In genomic region chr13:60509601-60510386, GRCh38 we compare ENCODE assay signal across 23 cellular contexts.
DNase-seq lines count a peak whose midpoint lies in the region; TF ChIP-seq lines count a peak whose summit lies in the region.
"Had no signal": no experiment of that assay in that cellular context is flagged by ENCODE, and none has a peak within 500 bp of the region (broad histone marks: within the 10 kb centered on the region; RNA-seq: fewer than 3 reads in every experiment).

No MANE protein-coding gene starts in this region.

- WGBS in neuronal stem cell (ENCODE audit: extremely low coverage in 2 of 2, insufficient read length in 2 of 2, insufficient replicate concordance in 1 of 2), 2 donors, result no CpG with 5 or more reads among the region's 3 CpGs

- H2BK12ac ChIP-seq in neuronal stem cell (ENCODE audit: low read length), result no peak overlapping the region

- H2AK5ac ChIP-seq in neuronal stem cell (ENCODE audit: low read depth, low read length), result no peak overlapping the region

- peak; percentile 15 for DNase-seq in GM03348 (ENCODE audit: low spot score)
- peak; percentile 58 for DNase-seq in LNCaP clone FGC (ENCODE audit: low read depth)
- DNase-seq in astrocyte of the spinal cord (ENCODE audit: low read depth, low spot score), result peak; percentile 14
- DNase-seq in kidney glomerular epithelial cell (lab: John Stamatoyannopoulos, UW), result peak; percentile 77
- DNase-seq in middle frontal gyrus (ENCODE audit: extremely low spot score, low spot score), result no peak
- DNase-seq in neuronal stem cell (ENCODE audit: low spot score), result no peak
- no peak for DNase-seq in SJCRH30
- no peak for DNase-seq in D341Med (ENCODE audit: low spot score)
- DNase-seq: activated naive CD4-positive, alpha-beta T cell treated with anti-CD3 and anti-CD28 coated beads for 36 hours; activated T-cell treated with anti-CD3 and anti-CD28 coated beads, Interleukin-2, amount 50 U/mL, for 4 hours; cortex of kidney; EL; hypothalamus; natural killer cell; NCI-H2081; NCI-H748 treated with DMSO at 0.1 percent for 48 hours; pancreas; PC-9; sigmoid colon; stimulated activated CD4-positive, alpha-beta T cell treated with anti-CD3 and anti-CD28 coated beads, Interleukin-1b, Interleukin-23, amount 100 ng/mL, for 48 hours; stimulated activated naive CD8-positive, alpha-beta T cell treated with anti-CD3 and anti-CD28 coated beads, Interleukin-15, Interleukin-2, amounts not matched to agents 100 U/mL and 50 U/mL, for 24 hours; T-helper 9 cell; transverse colon had no signal

- no peak overlapping the region for H3K4me2 ChIP-seq in neuronal stem cell (ENCODE audit: insufficient read depth, low read length, poor library complexity, severe bottlenecking)
- H3K4me2 ChIP-seq: PC-9 had no signal

- no peak overlapping the region for H2BK5ac ChIP-seq in neuronal stem cell (ENCODE audit: low read length)

- H3K4ac ChIP-seq in neuronal stem cell (ENCODE audit: low read length), result no peak overlapping the region

- H3K36me3 ChIP-seq in neuronal stem cell (replicated peaks in 1 of 2; ENCODE audit: control insufficient read depth in 2 of 2, insufficient read depth in 2 of 2, low read length in 2 of 2) (peaks cover 3 to 10% of the 10 kb centered on the region in 2 donors), SJCRH30 (peaks cover 6% of the 10 kb centered on the region; the same call in 1 of the 2 replicates)

- no peaks in the 10 kb centered on the region for H3K79me1 ChIP-seq in neuronal stem cell (ENCODE audit: low read depth, low read length)

- no peak overlapping the region for H2BK120ac ChIP-seq in neuronal stem cell (ENCODE audit: low read depth, low read length)

- H4K8ac ChIP-seq in neuronal stem cell (ENCODE audit: low read depth, low read length), result no peak overlapping the region

- H3K4me1 ChIP-seq in neuronal stem cell (ENCODE audit: control insufficient read depth in 2 of 2, insufficient read depth in 1 of 2, low read depth in 1 of 2, low read length in 2 of 2) (peaks cover 0 to 3% of the 10 kb centered on the region in 2 donors), SJCRH30 (no peaks in the 10 kb centered on the region)
- H3K4me1 ChIP-seq: pancreas, sigmoid colon, transverse colon had no signal

- no peak for TF ChIP-seq CTCF in LNCaP clone FGC (IDR thresholded peaks at IDR 0.05; ENCODE audit: control insufficient read depth, extremely low read depth, insufficient read depth)
- TF ChIP-seq CTCF in astrocyte of the spinal cord (IDR thresholded peaks at IDR 0.05; ENCODE audit: low read depth, low read length), result no peak

- H4K91ac ChIP-seq in neuronal stem cell (ENCODE audit: low read depth, low read length, poor library complexity), result no peak overlapping the region

- no peak overlapping the region for H2BK15ac ChIP-seq in neuronal stem cell (ENCODE audit: low read length)

- H3K9me3 ChIP-seq in neuronal stem cell (replicated peaks in 1 of 2; ENCODE audit: control insufficient read depth in 2 of 2, insufficient read depth in 1 of 2, low read depth in 1 of 2, low read length in 2 of 2), result peaks cover 6 to 20% of the 10 kb centered on the region in 2 donors
- H3K9me3 ChIP-seq in SJCRH30 (replicated peaks), result no peaks in the 10 kb centered on the region
- H3K9me3 ChIP-seq: pancreas, sigmoid colon, transverse colon had no signal

- no peak overlapping the region for H2AFZ ChIP-seq in neuronal stem cell (ENCODE audit: low read length)
- H2AFZ ChIP-seq: PC-9 had no signal

- in situ Hi-C loops in astrocyte of the spinal cord (cut with HindIII; ENCODE audit: low sequenced_read_pairs), result no loop called here

- no peaks in the 10 kb centered on the region for H3K27me3 ChIP-seq in neuronal stem cell (ENCODE audit: control insufficient read depth in 3 of 3, insufficient read depth in 3 of 3, low read depth in 1 of 3, low read length in 3 of 3)
- H3K27me3 ChIP-seq in SJCRH30, result no peaks in the 10 kb centered on the region
- H3K27me3 ChIP-seq: pancreas, sigmoid colon, transverse colon had no signal

- H3K9ac ChIP-seq in neuronal stem cell (ENCODE audit: low read depth, low read length, poor library complexity), result no peak overlapping the region

- H3K27ac ChIP-seq in neuronal stem cell (replicated peaks; ENCODE audit: low read length) (no peak overlapping the region), SJCRH30 (no peak overlapping the region)
- H3K27ac ChIP-seq: pancreas, PC-9, sigmoid colon, transverse colon had no signal

- no peak overlapping the region for H3K18ac ChIP-seq in neuronal stem cell (ENCODE audit: low read length)

- H3K23ac ChIP-seq in neuronal stem cell (ENCODE audit: low read depth, low read length, poor library complexity), result no peak overlapping the region

- H3K4me3 ChIP-seq in LNCaP clone FGC (ENCODE audit: low read depth, low read length), result no peak overlapping the region
- H3K4me3 ChIP-seq in astrocyte of the spinal cord (ENCODE audit: low read depth, low read length), result no peak overlapping the region
- no peak overlapping the region for H3K4me3 ChIP-seq in neuronal stem cell (ENCODE audit: low read length in 2 of 2)
- H3K4me3 ChIP-seq in SJCRH30, result no peak overlapping the region
- H3K4me3 ChIP-seq: pancreas, PC-9, sigmoid colon, transverse colon had no signal

- H3K14ac ChIP-seq in neuronal stem cell (ENCODE audit: low read length), result no peak overlapping the region

Comparison
In these comparisons a context has a peak if more than half of its experiments do, and no peak if none do; other contexts are left out.
1. DNase-seq: peak in GM03348 (single experiment), LNCaP clone FGC (single experiment), astrocyte of the spinal cord (single experiment) and kidney glomerular epithelial cell (single experiment); none in middle frontal gyrus (single experiment), neuronal stem cell (single experiment), SJCRH30 (0 of 2) and D341Med (single experiment).